20 cellular contexts compared by ENCODE assay signal in the genomic region with DNA sequence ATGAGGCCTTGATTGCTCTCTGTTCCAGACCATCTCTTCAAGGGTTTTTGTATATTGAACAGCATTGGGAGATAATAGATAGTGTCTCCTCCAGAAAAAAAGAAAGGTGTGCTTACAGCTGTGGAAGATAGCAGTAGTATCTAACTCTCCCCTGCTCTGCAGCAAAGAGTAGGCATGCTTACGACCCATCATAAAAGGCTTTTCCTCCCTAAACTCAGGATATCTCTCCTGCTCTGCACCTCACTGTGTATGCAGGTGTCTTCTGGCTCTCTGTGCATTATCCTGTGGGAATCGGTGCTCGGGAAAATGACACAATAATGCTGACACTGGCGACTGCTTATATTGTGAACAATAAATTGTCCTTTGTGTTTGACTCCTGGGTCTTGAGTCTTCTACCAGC.
DNase-seq lines count a peak whose midpoint lies in the region; ATAC-seq and TF ChIP-seq lines count a peak whose summit lies in the region.
"Had no signal": no experiment of that assay in that cellular context is flagged by ENCODE, and none has a peak within 500 bp of the region (broad histone marks: within the 10 kb centered on the region; RNA-seq: fewer than 3 reads in every experiment).

No MANE protein-coding gene starts in this region.

- 75% methylated on average over 4 of the region's 4 CpGs for WGBS in HUES64
- WGBS in stomach, 5 donors = 80 to 87% (median 84%) methylated on average over 4 of the region's 4 CpGs

- no peak overlapping the region for H3K4me3 ChIP-seq in GM23338
- H3K4me3 ChIP-seq in HAP-1 = no peak overlapping the region
- H3K4me3 ChIP-seq in HUES64 (ENCODE audit: low read length) = no peak overlapping the region
- no peak overlapping the region for H3K4me3 ChIP-seq in stomach
- H3K4me3 ChIP-seq: A549; BLaER1 treated with 17β-estradiol and CSF1 and Interleukin-3, amounts not matched to agents 10 nM and 100 nM had no signal

- H3K79me2 ChIP-seq in GM23338 (replicated peaks; ENCODE audit: insufficient read depth) = no peaks in the 10 kb centered on the region

- no peak overlapping the region for H2AFZ ChIP-seq in GM23338

- H3K27me3 Mint-ChIP-seq in GM23338 (ENCODE audit: insufficient read depth, low read depth, poor library complexity) = no peaks in the 10 kb centered on the region
- H3K27me3 Mint-ChIP-seq in WTC11 (ENCODE audit: low read depth) = no peaks in the 10 kb centered on the region
- H3K27me3 Mint-ChIP-seq: B cell; CD4-positive, alpha-beta T cell had no signal

- H3K27ac ChIP-seq in GM23338 (ENCODE audit: low read depth) = no peak overlapping the region
- peak overlapping the region; percentile 32; the same call in 1 of the 2 replicates for H3K27ac ChIP-seq in HUES64 (ENCODE audit: low read depth, low read length)
- no peak overlapping the region for H3K27ac ChIP-seq in stomach
- H3K27ac ChIP-seq: 22Rv1; A549; BLaER1 treated with 17β-estradiol and CSF1 and Interleukin-3, amounts not matched to agents 10 nM and 100 nM; C4-2B had no signal

- no peak overlapping the region; the same call in 1 of the 2 replicates for H3K4me2 ChIP-seq in GM23338
- H3K4me2 ChIP-seq: A549; BLaER1 treated with 17β-estradiol and CSF1 and Interleukin-3, amounts not matched to agents 10 nM and 100 nM had no signal

- no peaks in the 10 kb centered on the region for H3K27me3 ChIP-seq in GM23338 (ENCODE audit: insufficient read depth)
- H3K27me3 ChIP-seq in HAP-1 (ENCODE audit: low read depth) = no peaks in the 10 kb centered on the region
- no peaks in the 10 kb centered on the region for H3K27me3 ChIP-seq in HUES64 (ENCODE audit: insufficient read depth, low read length)
- no peaks in the 10 kb centered on the region for H3K27me3 ChIP-seq in stomach
- H3K27me3 ChIP-seq: BLaER1 treated with 17β-estradiol and CSF1 and Interleukin-3, amounts not matched to agents 10 nM and 100 nM had no signal

- H3K9me2 ChIP-seq in GM23338 (ENCODE audit: insufficient read depth) = no peaks in the 10 kb centered on the region

- ATAC-seq in GM23338 = peak; percentile 67
- peak; percentile 61 for ATAC-seq in WTC11
- ATAC-seq: A549; CD8-positive, alpha-beta T cell had no signal

- H3K9me3 Mint-ChIP-seq in GM23338 (peaks cover 16% of the 10 kb centered on the region), WTC11 (peaks cover 5% of the 10 kb centered on the region; the same call in 1 of the 2 replicates)

- H3K4me1 ChIP-seq in GM23338 (ENCODE audit: insufficient read depth) (peaks cover 17% of the 10 kb centered on the region), HAP-1 (peaks cover 30% of the 10 kb centered on the region), HUES64 (ENCODE audit: insufficient read depth, low read length) (peaks cover 16% of the 10 kb centered on the region), stomach (no peaks in the 10 kb centered on the region)
- H3K4me1 ChIP-seq: A549; BLaER1 treated with 17β-estradiol and CSF1 and Interleukin-3, amounts not matched to agents 10 nM and 100 nM; Caco-2 had no signal

- no peak for TF ChIP-seq POLR2A in stomach (IDR thresholded peaks at IDR 0.05)

- DNase-seq in GM23338 (ENCODE audit: low spot score) (no peak), HAP-1 (ENCODE audit: low spot score in 2 of 2) (peak; percentile 31 to 62), WTC11 (ENCODE audit: low spot score) (no peak), NCI-H128 (lab: John Stamatoyannopoulos, UW; ENCODE audit: unreplicated experiment) (no peak), NCI-H2196 treated with DMSO at 0.1 percent for 48 hours (lab: John Stamatoyannopoulos, UW; ENCODE audit: unreplicated experiment) (no peak), stomach (no peak)
- DNase-seq in activated CD8-positive, alpha-beta memory T cell treated with anti-CD3 and anti-CD28 coated beads, Interleukin-2, amount 50 U/mL, for 48 hours = no peak
- DNase-seq: AML-193; Caco-2; Calu3; CD4-positive, alpha-beta T cell; CD8-positive, alpha-beta T cell; DMS79 treated with DMSO at 0.1 percent for 48 hours; GF-D8 had no signal

- no peaks in the 10 kb centered on the region for H4K20me1 ChIP-seq in GM23338 (replicated peaks; ENCODE audit: insufficient read depth)
- H4K20me1 ChIP-seq: BLaER1 treated with 17β-estradiol and CSF1 and Interleukin-3, amounts not matched to agents 10 nM and 100 nM had no signal

- CTCF ChIA-PET in WTC11 (lab: Charles Lee) = interaction anchor here (1.4 to 1.6 kb wide), 3 partner anchors 19 to 163 kb away, joined by 5 to 7 read pairs (median 5); no protein-coding TSS in a partner anchor

- H3K9me3 ChIP-seq in HAP-1 (no peaks in the 10 kb centered on the region; the same call in 1 of the 2 replicates), HUES64 (ENCODE audit: insufficient read depth, low read depth, low read length) (peaks cover under 1% of the 10 kb centered on the region; the same call in 1 of the 2 replicates), stomach (peaks cover 0 to 25% (median 18%) of the 10 kb centered on the region in 4 donors)
- H3K9me3 ChIP-seq: A549, Caco-2 had no signal

- no peak for TF ChIP-seq CTCF in GM23338 (conservative IDR thresholded peaks at IDR 0.05; ENCODE audit: low read depth in 2 of 2)
- TF ChIP-seq CTCF in WTC11 (IDR thresholded peaks at IDR 0.05) = no peak
- no peak for TF ChIP-seq CTCF in stomach (IDR thresholded peaks at IDR 0.05)

- peaks cover 12% of the 10 kb centered on the region; the same call in 2 of the 3 replicates for H3K36me3 Mint-ChIP-seq in GM23338 (ENCODE audit: low read depth)
- H3K36me3 Mint-ChIP-seq in WTC11 = peaks cover 11% of the 10 kb centered on the region; the same call in 1 of the 2 replicates

- H3K36me3 ChIP-seq in GM23338 (ENCODE audit: insufficient read depth) = no peaks in the 10 kb centered on the region
- H3K36me3 ChIP-seq in HAP-1 (replicated peaks) = no peaks in the 10 kb centered on the region
- H3K36me3 ChIP-seq in HUES64 (ENCODE audit: insufficient read depth, low read length) = no peaks in the 10 kb centered on the region
- no peaks in the 10 kb centered on the region for H3K36me3 ChIP-seq in stomach
- H3K36me3 ChIP-seq: BLaER1 treated with 17β-estradiol and CSF1 and Interleukin-3, amounts not matched to agents 10 nM and 100 nM had no signal

- H3K4me1 Mint-ChIP-seq in GM23338 (peaks cover 23% of the 10 kb centered on the region), WTC11 (peaks cover 28% of the 10 kb centered on the region)
- H3K4me1 Mint-ChIP-seq: B cell had no signal

- in situ Hi-C loops in HAP-1 (cut with MboI; ENCODE audit: low sequenced_read_pairs) = loop anchor here (10.0 kb wide), 1 partner anchor 277 kb away; the partner anchor contains the start of gene NKX3-2

- H3K27ac Mint-ChIP-seq in GM23338 = no peak overlapping the region
- H3K27ac Mint-ChIP-seq in WTC11 = peak overlapping the region; percentile 47; the same call in 1 of the 2 replicates
- H3K27ac Mint-ChIP-seq: B cell; CD4-positive, alpha-beta T cell; CD8-positive, alpha-beta T cell had no signal

- TF ChIP-seq EP300 in stomach (IDR thresholded peaks at IDR 0.05) = no peak

- H3K4me3 Mint-ChIP-seq in GM23338 (no peak overlapping the region), WTC11 (no peak overlapping the region)
- H3K4me3 Mint-ChIP-seq: B cell; CD4-positive, alpha-beta T cell; CD8-positive, alpha-beta T cell had no signal

- intact Hi-C loops in stomach (cut with DNase I; ENCODE audit: low total_unique reads) = no loop called here

- POLR2A ChIA-PET in WTC11 (lab: Charles Lee) = no interaction called here

- H3F3A ChIP-seq in GM23338 (replicated peaks; ENCODE audit: low read depth) = no peaks in the 10 kb centered on the region

- no peak overlapping the region for H3K9ac ChIP-seq in HUES64 (ENCODE audit: low read depth, low read length)
- H3K9ac ChIP-seq: BLaER1 treated with 17β-estradiol and CSF1 and Interleukin-3, amounts not matched to agents 10 nM and 100 nM had no signal

TF ChIP-seq in GM23338, 12 proteins besides CTCF, POLR2A, EP300 and RAD21 (continues in another document):
- TF ChIP-seq NANOG (IDR thresholded peaks at IDR 0.05; ENCODE audit: borderline replicate concordance) (no peak), EZH2phosphoT487 (IDR thresholded peaks at IDR 0.05; ENCODE audit: unreplicated experiment) (no peak), POLR2AphosphoS5 (IDR thresholded peaks at IDR 0.05; ENCODE audit: low read depth) (no peak), ZNF331 (CRISPR knock-in tag; IDR thresholded peaks at IDR 0.05; ENCODE audit: low read depth) (no peak), JUNB (IDR thresholded peaks at IDR 0.05; ENCODE audit: unreplicated experiment) (no peak)
- TF ChIP-seq, protein P1, sequence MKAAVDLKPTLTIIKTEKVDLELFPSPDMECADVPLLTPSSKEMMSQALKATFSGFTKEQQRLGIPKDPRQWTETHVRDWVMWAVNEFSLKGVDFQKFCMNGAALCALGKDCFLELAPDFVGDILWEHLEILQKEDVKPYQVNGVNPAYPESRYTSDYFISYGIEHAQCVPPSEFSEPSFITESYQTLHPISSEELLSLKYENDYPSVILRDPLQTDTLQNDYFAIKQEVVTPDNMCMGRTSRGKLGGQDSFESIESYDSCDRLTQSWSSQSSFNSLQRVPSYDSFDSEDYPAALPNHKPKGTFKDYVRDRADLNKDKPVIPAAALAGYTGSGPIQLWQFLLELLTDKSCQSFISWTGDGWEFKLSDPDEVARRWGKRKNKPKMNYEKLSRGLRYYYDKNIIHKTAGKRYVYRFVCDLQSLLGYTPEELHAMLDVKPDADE (IDR thresholded peaks at IDR 0.05) = no peak

TF ChIP-seq in WTC11, 78 proteins besides CTCF, POLR2A, EP300 and RAD21 (continues in another document):
- TF ChIP-seq, protein P2, sequence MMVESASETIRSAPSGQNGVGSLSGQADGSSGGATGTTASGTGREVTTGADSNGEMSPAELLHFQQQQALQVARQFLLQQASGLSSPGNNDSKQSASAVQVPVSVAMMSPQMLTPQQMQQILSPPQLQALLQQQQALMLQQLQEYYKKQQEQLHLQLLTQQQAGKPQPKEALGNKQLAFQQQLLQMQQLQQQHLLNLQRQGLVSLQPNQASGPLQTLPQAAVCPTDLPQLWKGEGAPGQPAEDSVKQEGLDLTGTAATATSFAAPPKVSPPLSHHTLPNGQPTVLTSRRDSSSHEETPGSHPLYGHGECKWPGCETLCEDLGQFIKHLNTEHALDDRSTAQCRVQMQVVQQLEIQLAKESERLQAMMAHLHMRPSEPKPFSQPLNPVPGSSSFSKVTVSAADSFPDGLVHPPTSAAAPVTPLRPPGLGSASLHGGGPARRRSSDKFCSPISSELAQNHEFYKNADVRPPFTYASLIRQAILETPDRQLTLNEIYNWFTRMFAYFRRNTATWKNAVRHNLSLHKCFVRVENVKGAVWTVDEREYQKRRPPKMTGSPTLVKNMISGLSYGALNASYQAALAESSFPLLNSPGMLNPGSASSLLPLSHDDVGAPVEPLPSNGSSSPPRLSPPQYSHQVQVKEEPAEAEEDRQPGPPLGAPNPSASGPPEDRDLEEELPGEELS (CRISPR knock-in tag; IDR thresholded peaks at IDR 0.05) = no peak
- TF ChIP-seq SOX15 (CRISPR knock-in tag; IDR thresholded peaks at IDR 0.05) = no peak

Comparison
In these comparisons a context has a peak if more than half of its experiments do, and no peak if none do; other contexts are left out.
1. DNase-seq: peak in HAP-1 (2 of 2); none in GM23338 (single experiment), WTC11 (single experiment), NCI-H128 (single experiment), NCI-H2196 treated with DMSO at 0.1 percent for 48 hours (single experiment), activated CD8-positive, alpha-beta memory T cell treated with anti-CD3 and anti-CD28 coated beads, Interleukin-2, amount 50 U/mL, for 48 hours (single experiment) and stomach (single experiment).